1 cellular context compared by ENCODE assay signal in the genomic region with DNA sequence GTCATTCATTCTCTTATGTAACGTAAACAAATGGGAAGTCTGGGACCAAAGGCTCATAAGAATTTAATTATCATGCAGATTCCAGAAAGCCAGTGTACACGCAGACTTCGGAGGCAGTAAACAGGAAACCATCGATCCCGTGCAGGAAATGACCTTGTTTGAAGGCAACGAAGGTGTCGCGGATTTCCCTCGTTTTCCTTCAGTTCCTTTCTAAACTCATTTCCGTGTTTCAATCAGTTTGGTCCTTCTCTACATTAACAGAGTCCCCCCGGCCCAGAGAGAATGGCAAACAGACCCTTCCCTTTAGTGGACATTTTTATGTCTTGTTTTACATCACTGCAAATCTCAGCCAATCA.
A peak's percentile ranks its signal among the peaks of the same experiment; 100 is the strongest.
TF ChIP-seq lines count a peak whose summit lies in the region.

No MANE protein-coding gene starts in this region.

TF ChIP-seq in H1, 55 proteins besides CTCF, POLR2A, EP300 and RAD21:
- TF ChIP-seq SIRT6 (IDR thresholded peaks at IDR 0.05; ENCODE audit: low read length) (no peak), JUN (IDR thresholded peaks at IDR 0.05; ENCODE audit: low read depth, low read length) (no peak), RBBP5 (IDR thresholded peaks at IDR 0.05; ENCODE audit: borderline replicate concordance, low read depth, low read length) (peak; percentile 11; the same call in 1 of the 2 replicates), POLR2AphosphoS5 (IDR thresholded peaks at IDR 0.05; ENCODE audit: low read depth, low read length) (peak; percentile 41; the same call in 1 of the 2 replicates), TAF7 (optimal IDR thresholded peaks at IDR 0.05; ENCODE audit: borderline replicate concordance, low read depth, low read length) (no peak), GABPA (IDR thresholded peaks at IDR 0.05; ENCODE audit: borderline replicate concordance, insufficient read depth, low read length) (0 out of 2 replicates have a peak, but pooled peaks have one; percentile 23), KDM4A (IDR thresholded peaks at IDR 0.05; ENCODE audit: low read depth, low read length, severe bottlenecking) (peak; percentile 1)
- TF ChIP-seq, protein P1, sequence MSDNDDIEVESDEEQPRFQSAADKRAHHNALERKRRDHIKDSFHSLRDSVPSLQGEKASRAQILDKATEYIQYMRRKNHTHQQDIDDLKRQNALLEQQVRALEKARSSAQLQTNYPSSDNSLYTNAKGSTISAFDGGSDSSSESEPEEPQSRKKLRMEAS (IDR thresholded peaks at IDR 0.05): no peak; the same call in 1 of the 2 replicates
- TF ChIP-seq, protein P2, sequence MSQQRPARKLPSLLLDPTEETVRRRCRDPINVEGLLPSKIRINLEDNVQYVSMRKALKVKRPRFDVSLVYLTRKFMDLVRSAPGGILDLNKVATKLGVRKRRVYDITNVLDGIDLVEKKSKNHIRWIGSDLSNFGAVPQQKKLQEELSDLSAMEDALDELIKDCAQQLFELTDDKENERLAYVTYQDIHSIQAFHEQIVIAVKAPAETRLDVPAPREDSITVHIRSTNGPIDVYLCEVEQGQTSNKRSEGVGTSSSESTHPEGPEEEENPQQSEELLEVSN (IDR thresholded peaks at IDR 0.05): peak; percentile 61; the same call in 1 of the 2 replicates
TF ChIP-seq in H1: peak in this region for 5.
